ENCODE assay signal across 1 cellular context in the genomic region with DNA sequence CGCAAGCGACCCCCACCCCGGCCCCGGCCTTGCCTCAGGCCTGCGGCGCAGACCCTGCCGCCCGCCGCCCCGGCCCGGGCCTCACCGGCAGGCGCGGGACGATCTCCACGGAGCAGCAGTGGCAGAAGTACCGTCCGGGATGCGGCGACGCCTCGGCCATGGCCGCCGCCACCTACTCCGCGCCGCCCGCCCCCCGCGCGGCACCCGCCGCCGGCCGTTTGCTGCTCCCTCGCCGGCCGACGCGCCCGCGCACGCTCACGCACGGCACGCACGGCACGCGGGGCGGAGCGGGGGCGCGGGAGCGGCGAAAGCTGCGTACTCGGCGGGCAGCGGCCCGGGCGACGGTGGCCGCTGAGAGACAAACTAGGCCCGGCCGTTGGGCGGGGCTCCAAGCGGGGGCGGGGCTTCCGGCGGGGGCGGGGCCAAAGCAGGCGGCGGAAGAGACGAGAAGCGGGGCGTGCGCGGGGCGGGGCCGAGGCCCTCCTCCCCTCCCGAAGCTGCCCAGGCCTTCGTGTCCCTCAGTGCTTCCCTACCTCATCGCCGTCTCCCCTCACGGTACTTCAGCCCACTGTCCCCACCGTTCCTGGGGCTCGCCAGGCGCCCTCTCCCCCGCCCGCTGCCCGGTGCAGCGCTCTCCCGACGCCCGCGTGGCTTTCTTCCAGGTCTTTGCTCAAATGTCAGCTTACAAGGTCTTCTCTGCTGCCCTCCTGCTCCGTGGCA.
TF ChIP-seq lines count a peak whose summit lies in the region.

A gene (minus strand): TSS at position 253 of the 720 bp plus-strand sequence. CDS start 93 bp downstream, at position 160.

TF ChIP-seq in HEK293, 187 proteins besides CTCF, POLR2A, EP300 and RAD21 (continued from another document and continues in another):
- TF ChIP-seq, protein P1, sequence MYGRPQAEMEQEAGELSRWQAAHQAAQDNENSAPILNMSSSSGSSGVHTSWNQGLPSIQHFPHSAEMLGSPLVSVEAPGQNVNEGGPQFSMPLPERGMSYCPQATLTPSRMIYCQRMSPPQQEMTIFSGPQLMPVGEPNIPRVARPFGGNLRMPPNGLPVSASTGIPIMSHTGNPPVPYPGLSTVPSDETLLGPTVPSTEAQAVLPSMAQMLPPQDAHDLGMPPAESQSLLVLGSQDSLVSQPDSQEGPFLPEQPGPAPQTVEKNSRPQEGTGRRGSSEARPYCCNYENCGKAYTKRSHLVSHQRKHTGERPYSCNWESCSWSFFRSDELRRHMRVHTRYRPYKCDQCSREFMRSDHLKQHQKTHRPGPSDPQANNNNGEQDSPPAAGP (tag by site-specific recombination; IDR thresholded peaks at IDR 0.05): no peak
- TF ChIP-seq, protein P2, sequence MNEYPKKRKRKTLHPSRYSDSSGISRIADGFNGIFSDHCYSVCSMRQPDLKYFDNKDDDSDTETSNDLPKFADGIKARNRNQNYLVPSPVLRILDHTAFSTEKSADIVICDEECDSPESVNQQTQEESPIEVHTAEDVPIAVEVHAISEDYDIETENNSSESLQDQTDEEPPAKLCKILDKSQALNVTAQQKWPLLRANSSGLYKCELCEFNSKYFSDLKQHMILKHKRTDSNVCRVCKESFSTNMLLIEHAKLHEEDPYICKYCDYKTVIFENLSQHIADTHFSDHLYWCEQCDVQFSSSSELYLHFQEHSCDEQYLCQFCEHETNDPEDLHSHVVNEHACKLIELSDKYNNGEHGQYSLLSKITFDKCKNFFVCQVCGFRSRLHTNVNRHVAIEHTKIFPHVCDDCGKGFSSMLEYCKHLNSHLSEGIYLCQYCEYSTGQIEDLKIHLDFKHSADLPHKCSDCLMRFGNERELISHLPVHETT (tag by site-specific recombination; IDR thresholded peaks at IDR 0.05): no peak
- TF ChIP-seq ZBTB8A (tag by site-specific recombination; IDR thresholded peaks at IDR 0.05): peak; percentile 65
- peak; percentile 28; the same call in 1 of the 2 replicates for TF ChIP-seq ZEB2 (tag by site-specific recombination; IDR thresholded peaks at IDR 0.05)
- no peak for TF ChIP-seq ZNF223 (tag by site-specific recombination; IDR thresholded peaks at IDR 0.05)
- TF ChIP-seq ZNF391 (tag by site-specific recombination; IDR thresholded peaks at IDR 0.05; ENCODE audit: borderline replicate concordance, low read depth): no peak
- no peak for TF ChIP-seq ZNF341 (tag by site-specific recombination; IDR thresholded peaks at IDR 0.05; ENCODE audit: low read depth)
- TF ChIP-seq, protein P3, sequence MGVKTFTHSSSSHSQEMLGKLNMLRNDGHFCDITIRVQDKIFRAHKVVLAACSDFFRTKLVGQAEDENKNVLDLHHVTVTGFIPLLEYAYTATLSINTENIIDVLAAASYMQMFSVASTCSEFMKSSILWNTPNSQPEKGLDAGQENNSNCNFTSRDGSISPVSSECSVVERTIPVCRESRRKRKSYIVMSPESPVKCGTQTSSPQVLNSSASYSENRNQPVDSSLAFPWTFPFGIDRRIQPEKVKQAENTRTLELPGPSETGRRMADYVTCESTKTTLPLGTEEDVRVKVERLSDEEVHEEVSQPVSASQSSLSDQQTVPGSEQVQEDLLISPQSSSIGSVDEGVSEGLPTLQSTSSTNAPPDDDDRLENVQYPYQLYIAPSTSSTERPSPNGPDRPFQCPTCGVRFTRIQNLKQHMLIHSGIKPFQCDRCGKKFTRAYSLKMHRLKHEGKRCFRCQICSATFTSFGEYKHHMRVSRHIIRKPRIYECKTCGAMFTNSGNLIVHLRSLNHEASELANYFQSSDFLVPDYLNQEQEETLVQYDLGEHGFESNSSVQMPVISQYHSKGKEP (tag by site-specific recombination; IDR thresholded peaks at IDR 0.05): no peak
- no peak for TF ChIP-seq SCRT1 (tag by site-specific recombination; IDR thresholded peaks at IDR 0.05; ENCODE audit: borderline replicate concordance)
- no peak for TF ChIP-seq OSR2 (tag by site-specific recombination; IDR thresholded peaks at IDR 0.05)
- no peak for TF ChIP-seq ZNF202 (tag by site-specific recombination; IDR thresholded peaks at IDR 0.05; ENCODE audit: borderline replicate concordance)
- TF ChIP-seq, protein P4, sequence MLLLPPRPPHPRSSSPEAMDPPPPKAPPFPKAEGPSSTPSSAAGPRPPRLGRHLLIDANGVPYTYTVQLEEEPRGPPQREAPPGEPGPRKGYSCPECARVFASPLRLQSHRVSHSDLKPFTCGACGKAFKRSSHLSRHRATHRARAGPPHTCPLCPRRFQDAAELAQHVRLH (tag by site-specific recombination; IDR thresholded peaks at IDR 0.05): no peak
- TF ChIP-seq OVOL3 (tag by site-specific recombination; IDR thresholded peaks at IDR 0.05): no peak
- TF ChIP-seq, protein P5, sequence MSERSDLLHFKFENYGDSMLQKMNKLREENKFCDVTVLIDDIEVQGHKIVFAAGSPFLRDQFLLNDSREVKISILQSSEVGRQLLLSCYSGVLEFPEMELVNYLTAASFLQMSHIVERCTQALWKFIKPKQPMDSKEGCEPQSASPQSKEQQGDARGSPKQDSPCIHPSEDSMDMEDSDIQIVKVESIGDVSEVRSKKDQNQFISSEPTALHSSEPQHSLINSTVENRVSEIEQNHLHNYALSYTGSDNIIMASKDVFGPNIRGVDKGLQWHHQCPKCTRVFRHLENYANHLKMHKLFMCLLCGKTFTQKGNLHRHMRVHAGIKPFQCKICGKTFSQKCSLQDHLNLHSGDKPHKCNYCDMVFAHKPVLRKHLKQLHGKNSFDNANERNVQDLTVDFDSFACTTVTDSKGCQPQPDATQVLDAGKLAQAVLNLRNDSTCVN (tag by site-specific recombination; optimal IDR thresholded peaks at IDR 0.05): no peak
- TF ChIP-seq ZNF747 (tag by site-specific recombination; IDR thresholded peaks at IDR 0.05): no peak
- peak; percentile 41; the same call in 1 of the 2 replicates for TF ChIP-seq KLF10 (tag by site-specific recombination; IDR thresholded peaks at IDR 0.05)
- no peak for TF ChIP-seq GLIS2 (tag by site-specific recombination; IDR thresholded peaks at IDR 0.05)
- TF ChIP-seq ZNF140 (tag by site-specific recombination; IDR thresholded peaks at IDR 0.05): no peak
- TF ChIP-seq, protein P6, sequence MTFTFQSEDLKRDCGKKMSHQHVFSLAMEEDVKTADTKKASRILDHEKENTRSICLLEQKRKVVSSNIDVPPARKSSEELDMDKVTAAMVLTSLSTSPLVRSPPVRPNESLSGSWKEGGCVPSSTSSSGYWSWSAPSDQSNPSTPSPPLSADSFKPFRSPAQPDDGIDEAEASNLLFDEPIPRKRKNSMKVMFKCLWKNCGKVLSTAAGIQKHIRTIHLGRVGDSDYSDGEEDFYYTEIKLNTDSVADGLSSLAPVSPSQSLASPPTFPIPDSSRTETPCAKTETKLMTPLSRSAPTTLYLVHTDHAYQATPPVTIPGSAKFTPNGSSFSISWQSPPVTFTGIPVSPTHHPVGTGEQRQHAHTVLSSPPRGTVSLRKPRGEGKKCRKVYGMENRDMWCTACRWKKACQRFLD (tag by site-specific recombination; IDR thresholded peaks at IDR 0.05): no peak
- TF ChIP-seq ZNF561 (tag by site-specific recombination; IDR thresholded peaks at IDR 0.05; ENCODE audit: borderline replicate concordance): no peak
- TF ChIP-seq ZFP69B (tag by site-specific recombination; IDR thresholded peaks at IDR 0.05): no peak
- TF ChIP-seq ZFHX2 (tag by site-specific recombination; conservative IDR thresholded peaks at IDR 0.05): no peak
- no peak for TF ChIP-seq GFI1B (tag by site-specific recombination; IDR thresholded peaks at IDR 0.05)
- 0 out of 2 replicates have a peak, but pooled peaks have one; percentile 39 for TF ChIP-seq KLF16 (tag by site-specific recombination; IDR thresholded peaks at IDR 0.05)
- no peak for TF ChIP-seq ZNF549 (tag by site-specific recombination; IDR thresholded peaks at IDR 0.05)
- TF ChIP-seq ZNF175 (tag by site-specific recombination; IDR thresholded peaks at IDR 0.05): no peak
- no peak for TF ChIP-seq ZNF626 (tag by site-specific recombination; IDR thresholded peaks at IDR 0.05)
- no peak for TF ChIP-seq MYNN (tag by site-specific recombination; IDR thresholded peaks at IDR 0.05; ENCODE audit: borderline replicate concordance)
- TF ChIP-seq ZNF501 (tag by site-specific recombination; IDR thresholded peaks at IDR 0.05): no peak
- no peak for TF ChIP-seq BCL11B (tag by site-specific recombination; IDR thresholded peaks at IDR 0.05; ENCODE audit: low read depth)
- peak; percentile 89 for TF ChIP-seq KLF8 (tag by site-specific recombination; IDR thresholded peaks at IDR 0.05)
- TF ChIP-seq, protein P7, sequence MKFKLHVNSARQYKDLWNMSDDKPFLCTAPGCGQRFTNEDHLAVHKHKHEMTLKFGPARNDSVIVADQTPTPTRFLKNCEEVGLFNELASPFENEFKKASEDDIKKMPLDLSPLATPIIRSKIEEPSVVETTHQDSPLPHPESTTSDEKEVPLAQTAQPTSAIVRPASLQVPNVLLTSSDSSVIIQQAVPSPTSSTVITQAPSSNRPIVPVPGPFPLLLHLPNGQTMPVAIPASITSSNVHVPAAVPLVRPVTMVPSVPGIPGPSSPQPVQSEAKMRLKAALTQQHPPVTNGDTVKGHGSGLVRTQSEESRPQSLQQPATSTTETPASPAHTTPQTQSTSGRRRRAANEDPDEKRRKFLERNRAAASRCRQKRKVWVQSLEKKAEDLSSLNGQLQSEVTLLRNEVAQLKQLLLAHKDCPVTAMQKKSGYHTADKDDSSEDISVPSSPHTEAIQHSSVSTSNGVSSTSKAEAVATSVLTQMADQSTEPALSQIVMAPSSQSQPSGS (tag by site-specific recombination; IDR thresholded peaks at IDR 0.05; ENCODE audit: low read depth): no peak
- TF ChIP-seq SP2 (tag by site-specific recombination; IDR thresholded peaks at IDR 0.05): peak; percentile 71
- TF ChIP-seq ZNF629 (tag by site-specific recombination; IDR thresholded peaks at IDR 0.05): 0 out of 2 replicates have a peak, but pooled peaks have one; percentile 27
- no peak for TF ChIP-seq ZNF621 (tag by site-specific recombination; IDR thresholded peaks at IDR 0.05)
- no peak for TF ChIP-seq EGR2 (tag by site-specific recombination; IDR thresholded peaks at IDR 0.05; ENCODE audit: low read depth)
- TF ChIP-seq, protein P8, sequence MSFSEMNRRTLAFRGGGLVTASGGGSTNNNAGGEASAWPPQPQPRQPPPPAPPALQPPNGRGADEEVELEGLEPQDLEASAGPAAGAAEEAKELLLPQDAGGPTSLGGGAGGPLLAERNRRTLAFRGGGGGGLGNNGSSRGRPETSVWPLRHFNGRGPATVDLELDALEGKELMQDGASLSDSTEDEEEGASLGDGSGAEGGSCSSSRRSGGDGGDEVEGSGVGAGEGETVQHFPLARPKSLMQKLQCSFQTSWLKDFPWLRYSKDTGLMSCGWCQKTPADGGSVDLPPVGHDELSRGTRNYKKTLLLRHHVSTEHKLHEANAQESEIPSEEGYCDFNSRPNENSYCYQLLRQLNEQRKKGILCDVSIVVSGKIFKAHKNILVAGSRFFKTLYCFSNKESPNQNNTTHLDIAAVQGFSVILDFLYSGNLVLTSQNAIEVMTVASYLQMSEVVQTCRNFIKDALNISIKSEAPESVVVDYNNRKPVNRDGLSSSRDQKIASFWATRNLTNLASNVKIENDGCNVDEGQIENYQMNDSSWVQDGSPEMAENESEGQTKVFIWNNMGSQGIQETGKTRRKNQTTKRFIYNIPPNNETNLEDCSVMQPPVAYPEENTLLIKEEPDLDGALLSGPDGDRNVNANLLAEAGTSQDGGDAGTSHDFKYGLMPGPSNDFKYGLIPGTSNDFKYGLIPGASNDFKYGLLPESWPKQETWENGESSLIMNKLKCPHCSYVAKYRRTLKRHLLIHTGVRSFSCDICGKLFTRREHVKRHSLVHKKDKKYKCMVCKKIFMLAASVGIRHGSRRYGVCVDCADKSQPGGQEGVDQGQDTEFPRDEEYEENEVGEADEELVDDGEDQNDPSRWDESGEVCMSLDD (tag by site-specific recombination; IDR thresholded peaks at IDR 0.05): 0 out of 2 replicates have a peak, but pooled peaks have one; percentile 17
- TF ChIP-seq ZBTB48 (tag by site-specific recombination; IDR thresholded peaks at IDR 0.05): no peak
- peak; percentile 31; the same call in 1 of the 2 replicates for TF ChIP-seq KLF1 (tag by site-specific recombination; IDR thresholded peaks at IDR 0.05)
- no peak; the same call in 1 of the 2 replicates for TF ChIP-seq ZNF610 (tag by site-specific recombination; IDR thresholded peaks at IDR 0.05; ENCODE audit: borderline replicate concordance)
- TF ChIP-seq ZNF433 (tag by site-specific recombination; IDR thresholded peaks at IDR 0.05; ENCODE audit: low read depth): no peak
- TF ChIP-seq HOXC10 (CRISPR knock-in tag; IDR thresholded peaks at IDR 0.05): 0 out of 2 replicates have a peak, but pooled peaks have one; percentile 64
- no peak for TF ChIP-seq ZNF114 (tag by site-specific recombination; IDR thresholded peaks at IDR 0.05)
- TF ChIP-seq SP3 (tag by site-specific recombination; IDR thresholded peaks at IDR 0.05): peak; percentile 68
- no peak for TF ChIP-seq ZNF596 (tag by site-specific recombination; IDR thresholded peaks at IDR 0.05)
- TF ChIP-seq ZNF394 (tag by site-specific recombination; IDR thresholded peaks at IDR 0.05; ENCODE audit: borderline replicate concordance): no peak
- TF ChIP-seq ZNF558 (tag by site-specific recombination; IDR thresholded peaks at IDR 0.05): no peak
- no peak for TF ChIP-seq ZNF585B (tag by site-specific recombination; IDR thresholded peaks at IDR 0.05)
- TF ChIP-seq ZNF366 (tag by site-specific recombination; conservative IDR thresholded peaks at IDR 0.05): no peak
- TF ChIP-seq ZNF184 (tag by site-specific recombination; IDR thresholded peaks at IDR 0.05): no peak
- TF ChIP-seq GLIS1 (tag by site-specific recombination; IDR thresholded peaks at IDR 0.05): 0 out of 2 replicates have a peak, but pooled peaks have one; percentile 7
- no peak for TF ChIP-seq ZNF473 (tag by site-specific recombination; IDR thresholded peaks at IDR 0.05)
- TF ChIP-seq ZNF24 (tag by site-specific recombination; IDR thresholded peaks at IDR 0.05): no peak
- TF ChIP-seq SP7 (tag by site-specific recombination; IDR thresholded peaks at IDR 0.05): peak; percentile 19; the same call in 1 of the 2 replicates
- peak; percentile 81 for TF ChIP-seq KLF9 (tag by site-specific recombination; IDR thresholded peaks at IDR 0.05; ENCODE audit: low read depth)
- TF ChIP-seq ZNF548 (tag by site-specific recombination; IDR thresholded peaks at IDR 0.05): no peak
- TF ChIP-seq ZBTB17 (tag by site-specific recombination; IDR thresholded peaks at IDR 0.05): no peak
- TF ChIP-seq ZNF544 (tag by site-specific recombination; IDR thresholded peaks at IDR 0.05): no peak
- TF ChIP-seq ZBTB7A (tag by site-specific recombination; IDR thresholded peaks at IDR 0.05; ENCODE audit: low read depth): no peak
- 0 out of 2 replicates have a peak, but pooled peaks have one; percentile 37 for TF ChIP-seq ZNF2 (tag by site-specific recombination; IDR thresholded peaks at IDR 0.05)
- TF ChIP-seq ZNF335 (tag by site-specific recombination; conservative IDR thresholded peaks at IDR 0.05): peak; percentile 41
- TF ChIP-seq ZNF23 (tag by site-specific recombination; IDR thresholded peaks at IDR 0.05; ENCODE audit: borderline replicate concordance): no peak
- no peak for TF ChIP-seq ZNF426 (tag by site-specific recombination; IDR thresholded peaks at IDR 0.05)
